Comparison of ENCODE assay signal across 20 cellular contexts in genomic region chr9:134234001-134234660, GRCh38.
"Had no signal": no experiment of that assay in that cellular context is flagged by ENCODE, and none has a peak within 500 bp of the region (broad histone marks: within the 10 kb centered on the region; RNA-seq: fewer than 3 reads in every experiment).

No MANE protein-coding gene starts in this region.

- H3K27ac Mint-ChIP-seq: activated CD8-positive, alpha-beta T cell treated with anti-CD3 and anti-CD28 coated beads for 36 hours; activated T-cell treated with anti-CD3 and anti-CD28 coated beads, Interleukin-2, amount 50 U/mL, for 72 hours; immature natural killer cell; natural killer cell; stimulated activated naive CD8-positive, alpha-beta T cell treated with anti-CD3 and anti-CD28 coated beads, Interleukin-15, Interleukin-2, amounts not matched to agents 100 ng/mL and 50 ng/mL, for 24 hours; T-cell had no signal

- H3K27me3 Mint-ChIP-seq: activated CD8-positive, alpha-beta T cell treated with anti-CD3 and anti-CD28 coated beads for 36 hours had no signal

- H3K9me3 Mint-ChIP-seq: activated CD8-positive, alpha-beta T cell treated with anti-CD3 and anti-CD28 coated beads for 36 hours; activated T-cell treated with anti-CD3 and anti-CD28 coated beads, Interleukin-2, amount 50 U/mL, for 72 hours; immature natural killer cell; natural killer cell; stimulated activated naive CD8-positive, alpha-beta T cell treated with anti-CD3 and anti-CD28 coated beads, Interleukin-15, Interleukin-2, amounts not matched to agents 100 ng/mL and 50 ng/mL, for 24 hours; T-cell had no signal

- ATAC-seq: activated CD8-positive, alpha-beta T cell treated with anti-CD3 and anti-CD28 coated beads for 36 hours; activated T-cell treated with anti-CD3 and anti-CD28 coated beads, Interleukin-2, amount 50 U/mL, for 72 hours; left colon; natural killer cell had no signal

- H3K4me1 Mint-ChIP-seq: immature natural killer cell, natural killer cell, T-cell had no signal

- H3K36me3 Mint-ChIP-seq: immature natural killer cell, natural killer cell, T-cell had no signal

- FAIRE-seq: astrocyte had no signal

- H3K9me3 ChIP-seq: psoas muscle, thoracic aorta had no signal

- H3K27ac ChIP-seq: cardiac muscle cell, epithelial cell of prostate, psoas muscle, thoracic aorta, VCaP had no signal

- H3K4me3 ChIP-seq: cardiac muscle cell, psoas muscle, thoracic aorta had no signal

- DNase-seq: activated CD4-positive, alpha-beta T cell treated with anti-CD3 and anti-CD28 coated beads for 4 hours; activated CD8-positive, alpha-beta memory T cell treated with anti-CD3 and anti-CD28 coated beads, Interleukin-2, amount 50 U/mL, for 4 hours; activated CD8-positive, alpha-beta T cell treated with anti-CD3 and anti-CD28 coated beads for 36 hours; activated T-cell treated with anti-CD3 and anti-CD28 coated beads, Interleukin-2, amount 50 U/mL, for 72 hours; cortex of kidney; effector CD8-positive, alpha-beta T cell; immature natural killer cell; left colon; natural killer cell; occipital lobe; psoas muscle; stimulated activated CD4-positive, alpha-beta T cell treated with anti-CD3 and anti-CD28 coated beads, Interleukin-4, amount 100 ng/mL, for 1 hour; stimulated activated CD8-positive, alpha-beta memory T cell treated with anti-CD3 and anti-CD28 coated beads, Interleukin-4, amount 100 ng/mL, for 48 hours; T-cell had no signal

- H3K27me3 ChIP-seq: cardiac muscle cell had no signal

- H3K4me3 Mint-ChIP-seq: activated CD8-positive, alpha-beta T cell treated with anti-CD3 and anti-CD28 coated beads for 36 hours; activated T-cell treated with anti-CD3 and anti-CD28 coated beads, Interleukin-2, amount 50 U/mL, for 72 hours; immature natural killer cell; natural killer cell; stimulated activated naive CD8-positive, alpha-beta T cell treated with anti-CD3 and anti-CD28 coated beads, Interleukin-15, Interleukin-2, amounts not matched to agents 100 ng/mL and 50 ng/mL, for 24 hours; T-cell had no signal

- H3K36me3 ChIP-seq: cardiac muscle cell, thoracic aorta had no signal
